In genomic region chr2:239048771-239049170, GRCh38 we compare ENCODE assay signal across 18 cellular contexts.
DNase-seq lines count a peak whose midpoint lies in the region; ATAC-seq and TF ChIP-seq lines count a peak whose summit lies in the region.
"Had no signal": no experiment of that assay in that cellular context is flagged by ENCODE, and none has a peak within 500 bp of the region (broad histone marks: within the 10 kb centered on the region; RNA-seq: fewer than 3 reads in every experiment).

No MANE protein-coding gene starts in this region.

- TF ChIP-seq EP300 in sigmoid colon (IDR thresholded peaks at IDR 0.05), result no peak

- WGBS in sigmoid colon, 2 donors, result 85 to 87% methylated on average over 13 of the region's 13 CpGs

- DNase-seq in activated naive CD8-positive, alpha-beta T cell treated with anti-CD3 and anti-CD28 coated beads, Interleukin-2, amount 10 ng/mL, durations not matched to agents 7 days and 5 days, result peak; percentile 4
- DNase-seq in activated naive CD8-positive, alpha-beta T cell treated with anti-CD3 and anti-CD28 coated beads, Interleukin-2, amount 50 U/mL, for 24 hours, result no peak
- DNase-seq in chondrocyte (ENCODE audit: low spot score) (no peak), mesothelial cell of epicardium (ENCODE audit: low spot score in 2 of 2, unreplicated experiment in 2 of 2) (no peak), sigmoid colon (peak; percentile 4), NOMO-1 treated with DMSO at 0.1 percent for 48 hours (lab: John Stamatoyannopoulos, UW; ENCODE audit: unreplicated experiment) (no peak), GF-D8 (lab: John Stamatoyannopoulos, UW) (no peak), NCI-H748 (lab: John Stamatoyannopoulos, UW; ENCODE audit: unreplicated experiment) (no peak)
- DNase-seq: 8988T; CD4-positive, CD25-positive, alpha-beta regulatory T cell; CD8-positive, alpha-beta memory T cell; COR-L47; DMS 273 treated with DMSO at 0.1 percent for 48 hours; DMS53; DND-41; H9 had no signal

- H3K27ac Mint-ChIP-seq in activated naive CD8-positive, alpha-beta T cell treated with anti-CD3 and anti-CD28 coated beads, Interleukin-2, amount 10 ng/mL, durations not matched to agents 7 days and 5 days, result no peak overlapping the region
- no peak overlapping the region for H3K27ac Mint-ChIP-seq in activated naive CD8-positive, alpha-beta T cell treated with anti-CD3 and anti-CD28 coated beads, Interleukin-2, amount 50 U/mL, for 24 hours
- peak overlapping the region; percentile 2 for H3K27ac Mint-ChIP-seq in chondrocyte (ENCODE audit: unreplicated experiment)
- peak overlapping the region; percentile 39 for H3K27ac Mint-ChIP-seq in mesothelial cell of epicardium
- H3K27ac Mint-ChIP-seq: B cell; CD4-positive, CD25-positive, alpha-beta regulatory T cell; H9 had no signal

- TF ChIP-seq POLR2A in sigmoid colon (IDR thresholded peaks at IDR 0.05), result no peak

- intact Hi-C loops in sigmoid colon (cut with DNase I), result no loop called here

- H3K4me1 ChIP-seq in sigmoid colon, result no peaks in the 10 kb centered on the region

- no peak overlapping the region for H3K4me3 ChIP-seq in sigmoid colon
- H3K4me3 ChIP-seq: BLaER1 treated with 17β-estradiol and CSF1 and Interleukin-3, amounts not matched to agents 10 nM and 100 nM had no signal

- H3K4me3 Mint-ChIP-seq in activated naive CD8-positive, alpha-beta T cell treated with anti-CD3 and anti-CD28 coated beads, Interleukin-2, amount 10 ng/mL, durations not matched to agents 7 days and 5 days, result no peak overlapping the region
- H3K4me3 Mint-ChIP-seq in activated naive CD8-positive, alpha-beta T cell treated with anti-CD3 and anti-CD28 coated beads, Interleukin-2, amount 50 U/mL, for 24 hours, result no peak overlapping the region
- H3K4me3 Mint-ChIP-seq in chondrocyte (ENCODE audit: unreplicated experiment) (no peak overlapping the region), mesothelial cell of epicardium (no peak overlapping the region)
- H3K4me3 Mint-ChIP-seq: B cell; CD4-positive, CD25-positive, alpha-beta regulatory T cell; CD8-positive, alpha-beta memory T cell; H9 had no signal

- peaks cover 5% of the 10 kb centered on the region for H3K36me3 Mint-ChIP-seq in activated naive CD8-positive, alpha-beta T cell treated with anti-CD3 and anti-CD28 coated beads, Interleukin-2, amount 10 ng/mL, durations not matched to agents 7 days and 5 days
- H3K36me3 Mint-ChIP-seq in activated naive CD8-positive, alpha-beta T cell treated with anti-CD3 and anti-CD28 coated beads, Interleukin-2, amount 50 U/mL, for 24 hours (ENCODE audit: low read depth), result peaks cover 7% of the 10 kb centered on the region
- H3K36me3 Mint-ChIP-seq in chondrocyte (ENCODE audit: low read depth), result peaks cover 11% of the 10 kb centered on the region
- H3K36me3 Mint-ChIP-seq in mesothelial cell of epicardium, result peaks cover 30% of the 10 kb centered on the region

- TF ChIP-seq CTCF in chondrocyte (IDR thresholded peaks at IDR 0.05), result no peak
- TF ChIP-seq CTCF in mesothelial cell of epicardium (IDR thresholded peaks at IDR 0.05; ENCODE audit: unreplicated experiment), result no peak
- no peak for TF ChIP-seq CTCF in sigmoid colon (IDR thresholded peaks at IDR 0.05)

- peaks cover 20 to 55% (median 24%) of the 10 kb centered on the region in 4 donors for H3K36me3 ChIP-seq in sigmoid colon

- ATAC-seq in activated naive CD8-positive, alpha-beta T cell treated with anti-CD3 and anti-CD28 coated beads, Interleukin-2, amount 10 ng/mL, durations not matched to agents 7 days and 5 days (ENCODE audit: low read depth), result no peak
- no peak for ATAC-seq in activated naive CD8-positive, alpha-beta T cell treated with anti-CD3 and anti-CD28 coated beads, Interleukin-2, amount 50 U/mL, for 24 hours

- H3K27ac ChIP-seq in sigmoid colon, result no peak overlapping the region
- H3K27ac ChIP-seq: BLaER1 treated with 17β-estradiol and CSF1 and Interleukin-3, amounts not matched to agents 10 nM and 100 nM had no signal

- H3K4me1 Mint-ChIP-seq in activated naive CD8-positive, alpha-beta T cell treated with anti-CD3 and anti-CD28 coated beads, Interleukin-2, amount 10 ng/mL, durations not matched to agents 7 days and 5 days, result peaks cover 2% of the 10 kb centered on the region
- no peaks in the 10 kb centered on the region for H3K4me1 Mint-ChIP-seq in activated naive CD8-positive, alpha-beta T cell treated with anti-CD3 and anti-CD28 coated beads, Interleukin-2, amount 50 U/mL, for 24 hours
- H3K4me1 Mint-ChIP-seq in chondrocyte (ENCODE audit: low read depth) (peaks cover 12% of the 10 kb centered on the region), mesothelial cell of epicardium (peaks cover 6% of the 10 kb centered on the region)
- H3K4me1 Mint-ChIP-seq: B cell; CD8-positive, alpha-beta memory T cell; H9 had no signal

- POLR2A ChIA-PET in activated naive CD8-positive, alpha-beta T cell treated with anti-CD3 and anti-CD28 coated beads, Interleukin-2, amount 10 ng/mL, durations not matched to agents 7 days and 5 days (lab: Charles Lee), result no interaction called here

- no peaks in the 10 kb centered on the region for H3K27me3 ChIP-seq in sigmoid colon
- H3K27me3 ChIP-seq: BLaER1 treated with 17β-estradiol and CSF1 and Interleukin-3, amounts not matched to agents 10 nM and 100 nM had no signal

- peaks cover 0 to 2% (median 0%) of the 10 kb centered on the region in 4 donors for H3K9me3 ChIP-seq in sigmoid colon

- no peaks in the 10 kb centered on the region for H3K9me3 Mint-ChIP-seq in activated naive CD8-positive, alpha-beta T cell treated with anti-CD3 and anti-CD28 coated beads, Interleukin-2, amount 10 ng/mL, durations not matched to agents 7 days and 5 days
- no peaks in the 10 kb centered on the region for H3K9me3 Mint-ChIP-seq in activated naive CD8-positive, alpha-beta T cell treated with anti-CD3 and anti-CD28 coated beads, Interleukin-2, amount 50 U/mL, for 24 hours
- peaks cover 2% of the 10 kb centered on the region for H3K9me3 Mint-ChIP-seq in chondrocyte (ENCODE audit: low read depth)
- no peaks in the 10 kb centered on the region for H3K9me3 Mint-ChIP-seq in mesothelial cell of epicardium
- H3K9me3 Mint-ChIP-seq: CD8-positive, alpha-beta memory T cell; H9 had no signal

- no peaks in the 10 kb centered on the region for H3K27me3 Mint-ChIP-seq in activated naive CD8-positive, alpha-beta T cell treated with anti-CD3 and anti-CD28 coated beads, Interleukin-2, amount 10 ng/mL, durations not matched to agents 7 days and 5 days
- H3K27me3 Mint-ChIP-seq in activated naive CD8-positive, alpha-beta T cell treated with anti-CD3 and anti-CD28 coated beads, Interleukin-2, amount 50 U/mL, for 24 hours, result no peaks in the 10 kb centered on the region
- H3K27me3 Mint-ChIP-seq in chondrocyte (ENCODE audit: low read depth) (no peaks in the 10 kb centered on the region), mesothelial cell of epicardium (ENCODE audit: low read depth) (no peaks in the 10 kb centered on the region)
- H3K27me3 Mint-ChIP-seq: B cell; CD4-positive, CD25-positive, alpha-beta regulatory T cell; CD8-positive, alpha-beta memory T cell had no signal

Comparison
In these comparisons a context has a peak if more than half of its experiments do, and no peak if none do; other contexts are left out.
1. DNase-seq: peak in activated naive CD8-positive, alpha-beta T cell treated with anti-CD3 and anti-CD28 coated beads, Interleukin-2, amount 10 ng/mL, durations not matched to agents 7 days and 5 days (single experiment) and sigmoid colon (single experiment); none in activated naive CD8-positive, alpha-beta T cell treated with anti-CD3 and anti-CD28 coated beads, Interleukin-2, amount 50 U/mL, for 24 hours (single experiment), chondrocyte (single experiment), mesothelial cell of epicardium (0 of 2), NOMO-1 treated with DMSO at 0.1 percent for 48 hours (single experiment), GF-D8 (single experiment) and NCI-H748 (single experiment).
2. H3K27ac Mint-ChIP-seq: peak in chondrocyte (single experiment) and mesothelial cell of epicardium (single experiment); none in activated naive CD8-positive, alpha-beta T cell treated with anti-CD3 and anti-CD28 coated beads, Interleukin-2, amount 10 ng/mL, durations not matched to agents 7 days and 5 days (single experiment) and activated naive CD8-positive, alpha-beta T cell treated with anti-CD3 and anti-CD28 coated beads, Interleukin-2, amount 50 U/mL, for 24 hours (single experiment).